Comparison of ENCODE assay signal across 1 cellular context in genomic region chr5:88888291-88888690, GRCh38.
TF ChIP-seq lines count a peak whose summit lies in the region.

No MANE protein-coding gene starts in this region.

TF ChIP-seq in HepG2, 621 proteins besides CTCF, POLR2A, EP300 and RAD21 (continued from another document):
- no peak for TF ChIP-seq MLXIP (CRISPR knock-in tag; IDR thresholded peaks at IDR 0.05; ENCODE audit: borderline replicate concordance)
